ENCODE assay signal across 7 cellular contexts in the genomic region with DNA sequence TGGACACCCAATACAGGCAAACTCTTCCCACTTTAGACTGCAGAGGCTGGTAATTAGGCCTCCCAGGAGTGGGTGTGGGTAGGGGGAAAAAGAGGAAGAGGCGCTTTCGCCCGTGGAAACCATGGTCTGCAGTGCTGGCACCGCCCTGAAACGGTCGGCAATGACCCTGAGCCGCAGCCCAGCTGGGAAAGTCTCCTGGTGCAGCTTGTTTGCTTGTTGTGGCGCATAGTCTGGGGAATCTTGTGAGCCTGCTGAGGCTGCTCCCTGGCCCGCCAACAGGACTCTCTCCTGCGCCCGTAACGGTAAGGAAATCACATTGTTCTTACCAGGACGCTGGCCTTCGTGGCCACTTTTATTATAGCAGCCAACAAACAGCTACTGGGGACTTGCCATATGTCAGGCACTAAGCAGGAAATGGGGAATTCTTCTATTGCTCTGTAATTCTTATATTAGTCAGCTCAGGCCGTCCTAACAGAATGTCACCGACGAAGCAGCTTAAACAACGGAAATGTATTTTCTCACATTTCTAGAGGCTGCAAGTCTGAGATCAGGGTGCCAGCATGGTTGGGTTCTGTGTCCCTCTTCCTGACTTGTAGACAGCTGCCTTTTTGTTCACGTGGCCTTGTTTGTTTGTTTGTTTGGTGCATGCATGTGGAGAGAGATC.
A peak's percentile ranks its signal among the peaks of the same experiment; 100 is the strongest.
DNase-seq lines count a peak whose midpoint lies in the region; ATAC-seq, FAIRE-seq and TF ChIP-seq lines count a peak whose summit lies in the region.

No MANE protein-coding gene starts in this region.

- H3K36me3 Mint-ChIP-seq in effector memory CD8-positive, alpha-beta T cell (ENCODE audit: insufficient read depth) = no peaks in the 10 kb centered on the region
- H3K36me3 Mint-ChIP-seq in nephron progenitor cell (ENCODE audit: low read depth) = no peaks in the 10 kb centered on the region

- H3K4me1 Mint-ChIP-seq in effector memory CD8-positive, alpha-beta T cell (ENCODE audit: low read depth in 2 of 2) = peaks cover 23 to 31% of the 10 kb centered on the region in 2 donors
- H3K4me1 Mint-ChIP-seq in nephron progenitor cell = peaks cover 14% of the 10 kb centered on the region

- H3K4me3 ChIP-seq in skin epidermis = no peak overlapping the region

- H3K4me3 Mint-ChIP-seq in effector memory CD8-positive, alpha-beta T cell = peak overlapping the region; percentile 54 to 66
- no peak overlapping the region for H3K4me3 Mint-ChIP-seq in nephron progenitor cell

- ATAC-seq in HG03342 (IDR thresholded peaks at IDR 0.05; ENCODE audit: unreplicated experiment) = peak; percentile 66
- peak; percentile 88 for ATAC-seq in effector memory CD8-positive, alpha-beta T cell (replicated peaks)

- FAIRE-seq in GM19239 (lab: Jason Lieb, UNC) = peak; percentile 59

- peak overlapping the region in 17 of 21 experiments; percentile 1 to 73 (median 40) for H3K27ac ChIP-seq in skin epidermis

- H3K9me3 Mint-ChIP-seq in effector memory CD8-positive, alpha-beta T cell = no peaks in the 10 kb centered on the region
- no peaks in the 10 kb centered on the region for H3K9me3 Mint-ChIP-seq in nephron progenitor cell

- DNase-seq in GM19239 (ENCODE audit: insufficient read length, low spot score) = no peak
- peak; percentile 15 to 35 (median 17) for DNase-seq in effector memory CD8-positive, alpha-beta T cell
- DNase-seq in NCI-H2196 (lab: John Stamatoyannopoulos, UW; ENCODE audit: unreplicated experiment) = no peak
- DNase-seq in COLO829 (ENCODE audit: low spot score) = no peak
- DNase-seq in nephron progenitor cell = no peak

- H3K27me3 Mint-ChIP-seq in effector memory CD8-positive, alpha-beta T cell = no peaks in the 10 kb centered on the region
- H3K27me3 Mint-ChIP-seq in nephron progenitor cell (ENCODE audit: low read depth, poor library complexity) = peaks cover 8% of the 10 kb centered on the region

- no peak for TF ChIP-seq CTCF in nephron progenitor cell (IDR thresholded peaks at IDR 0.05)

- peak overlapping the region; percentile 96 to 97 for H3K27ac Mint-ChIP-seq in effector memory CD8-positive, alpha-beta T cell
- no peak overlapping the region for H3K27ac Mint-ChIP-seq in nephron progenitor cell

Comparison
In these comparisons a context has a peak if more than half of its experiments do, and no peak if none do; other contexts are left out.
1. DNase-seq: peak in effector memory CD8-positive, alpha-beta T cell (3 of 3); none in GM19239 (single experiment), NCI-H2196 (single experiment), COLO829 (single experiment) and nephron progenitor cell (single experiment).